ENCODE assay signal across 9 cellular contexts in the genomic region with DNA sequence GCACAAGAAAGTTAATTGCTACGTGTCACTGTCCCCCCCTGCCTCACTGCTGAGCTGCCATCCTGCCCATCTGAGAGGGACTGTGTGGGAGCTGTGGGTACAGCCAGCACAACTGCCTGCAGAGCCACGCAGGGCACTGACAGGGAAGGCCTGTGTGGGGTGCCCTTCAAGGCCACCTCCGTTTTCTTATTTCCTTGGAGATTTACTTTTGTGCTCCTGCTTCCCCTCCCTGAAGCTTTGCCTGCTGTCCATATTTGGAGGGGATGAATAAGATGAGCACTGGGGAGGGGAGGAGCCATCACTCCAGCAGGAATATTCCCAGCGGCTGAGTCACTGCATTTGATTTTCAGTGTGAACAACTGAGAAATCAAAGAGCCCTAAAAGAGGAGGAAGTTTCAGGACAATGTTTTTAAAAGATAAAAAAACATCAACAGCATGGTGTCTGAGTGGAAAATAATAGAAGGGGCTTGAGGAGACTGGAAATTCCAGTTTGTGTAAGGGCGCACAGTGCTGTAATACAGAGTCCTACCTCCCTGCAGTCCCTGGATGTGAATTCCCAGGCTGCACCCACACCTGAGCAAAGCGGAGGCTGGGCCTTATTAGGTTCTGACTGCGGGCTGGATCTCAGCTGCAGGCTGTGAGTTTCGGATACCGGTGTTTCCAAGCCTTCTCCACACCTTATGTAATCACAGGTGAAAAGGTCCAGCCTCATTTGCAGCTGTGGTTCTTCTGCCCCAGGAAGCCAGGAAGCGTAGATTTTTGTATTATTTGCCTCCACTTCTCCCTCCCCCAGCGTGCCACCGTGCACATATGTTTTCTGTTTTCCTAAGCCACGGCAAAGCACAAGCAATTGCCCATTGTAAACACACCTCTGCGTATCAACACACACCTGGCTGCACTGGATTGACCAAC.
DNase-seq lines count a peak whose midpoint lies in the region; ATAC-seq lines count a peak whose summit lies in the region.
"Had no signal": no experiment of that assay in that cellular context is flagged by ENCODE, and none has a peak within 500 bp of the region (broad histone marks: within the 10 kb centered on the region; RNA-seq: fewer than 3 reads in every experiment).

No MANE protein-coding gene starts in this region.

- H3K4me1 Mint-ChIP-seq in naive B cell: peaks cover 23 to 26% (median 24%) of the 10 kb centered on the region in 3 donors
- peaks cover 54% of the 10 kb centered on the region for H3K4me1 Mint-ChIP-seq in activated T-cell treated with anti-CD3 and anti-CD28 coated beads, Interleukin-2, amount 50 U/mL, for 24 hours (ENCODE audit: low read depth)

- H3K9me3 Mint-ChIP-seq in naive B cell: peaks cover 0 to 4% (median 0%) of the 10 kb centered on the region in 7 donors
- H3K9me3 Mint-ChIP-seq in activated T-cell treated with anti-CD3 and anti-CD28 coated beads, Interleukin-2, amount 50 U/mL, for 24 hours: no peaks in the 10 kb centered on the region
- H3K9me3 Mint-ChIP-seq: IgD-negative memory B cell had no signal

- no peak for ATAC-seq in naive B cell (ENCODE audit: low read depth in 2 of 2)

- H3K4me3 Mint-ChIP-seq in naive B cell: no peak overlapping the region
- no peak overlapping the region for H3K4me3 Mint-ChIP-seq in activated T-cell treated with anti-CD3 and anti-CD28 coated beads, Interleukin-2, amount 50 U/mL, for 24 hours
- H3K4me3 Mint-ChIP-seq: IgD-negative memory B cell had no signal

- no peaks in the 10 kb centered on the region for H3K27me3 Mint-ChIP-seq in naive B cell
- no peaks in the 10 kb centered on the region for H3K27me3 Mint-ChIP-seq in activated T-cell treated with anti-CD3 and anti-CD28 coated beads, Interleukin-2, amount 50 U/mL, for 24 hours
- H3K27me3 Mint-ChIP-seq: IgD-negative memory B cell had no signal

- H3K27ac Mint-ChIP-seq in naive B cell: peak overlapping the region in 4 of 6 donors; percentile 34 to 79 (median 54)
- no peak overlapping the region for H3K27ac Mint-ChIP-seq in activated T-cell treated with anti-CD3 and anti-CD28 coated beads, Interleukin-2, amount 50 U/mL, for 24 hours

- peaks cover 7 to 30% of the 10 kb centered on the region in 2 donors for H3K36me3 Mint-ChIP-seq in naive B cell
- H3K36me3 Mint-ChIP-seq in activated T-cell treated with anti-CD3 and anti-CD28 coated beads, Interleukin-2, amount 50 U/mL, for 24 hours (ENCODE audit: low read depth): peaks cover 84% of the 10 kb centered on the region

- DNase-seq in EL (peak; percentile 84), NCI-H2196 (lab: John Stamatoyannopoulos, UW; ENCODE audit: unreplicated experiment) (peak; percentile 67), dermis microvascular lymphatic vessel endothelial cell (ENCODE audit: low read depth in 2 of 2) (peak; percentile 48 to 91), naive B cell (no peak), NCI-H187 (lab: John Stamatoyannopoulos, UW) (no peak), GM19240 (ENCODE audit: insufficient read length, low spot score) (no peak)
- no peak for DNase-seq in effector CD8-positive, alpha-beta T cell (lab: John Stamatoyannopoulos, UW)
- DNase-seq in activated T-cell treated with anti-CD3 and anti-CD28 coated beads, Interleukin-2, amount 50 U/mL, for 24 hours: no peak

Comparison
In these comparisons a context has a peak if more than half of its experiments do, and no peak if none do; other contexts are left out.
1. DNase-seq: peak in EL (single experiment), NCI-H2196 (single experiment) and dermis microvascular lymphatic vessel endothelial cell (2 of 2); none in naive B cell (single experiment), effector CD8-positive, alpha-beta T cell (single experiment), NCI-H187 (0 of 2), activated T-cell treated with anti-CD3 and anti-CD28 coated beads, Interleukin-2, amount 50 U/mL, for 24 hours (single experiment) and GM19240 (single experiment).